15 cellular contexts compared by ENCODE assay signal in the genomic region with DNA sequence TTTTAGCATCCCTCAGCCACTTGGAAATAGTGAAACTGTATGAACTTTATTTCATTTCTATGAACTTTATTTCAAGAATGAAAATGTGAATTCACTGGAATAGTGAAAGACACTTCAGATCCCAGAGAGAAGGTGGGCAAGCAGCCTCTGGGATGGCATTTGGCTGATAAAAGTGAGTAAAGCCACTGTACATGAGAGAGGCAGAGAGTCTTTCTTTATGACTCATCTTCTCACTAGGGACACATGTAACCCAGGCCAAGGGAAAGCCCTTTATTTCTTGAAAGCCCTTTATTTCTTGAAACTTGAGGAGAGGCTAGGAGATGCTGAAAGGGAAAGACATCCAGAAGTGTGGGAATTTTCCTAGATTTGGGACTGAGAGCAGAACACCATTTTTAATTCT.
DNase-seq lines count a peak whose midpoint lies in the region; ATAC-seq and TF ChIP-seq lines count a peak whose summit lies in the region.
"Had no signal": no experiment of that assay in that cellular context is flagged by ENCODE, and none has a peak within 500 bp of the region (broad histone marks: within the 10 kb centered on the region; RNA-seq: fewer than 3 reads in every experiment).

No MANE protein-coding gene starts in this region.

- H3K79me2 ChIP-seq in PC-3 (ENCODE audit: low read length): no peaks in the 10 kb centered on the region

- H3K27ac ChIP-seq in PC-3 (ENCODE audit: low read length): peak overlapping the region; percentile 53
- H3K27ac ChIP-seq: heart right ventricle, testis had no signal

- no peak overlapping the region for H3K27ac Mint-ChIP-seq in stimulated activated naive B cell treated with anti-CD40 and anti-IgM and Interleukin-4, amounts not matched to agents 10 μg/mL and 1 μg/mL and 100 μg/mL, for 72 hours
- H3K27ac Mint-ChIP-seq in activated naive CD8-positive, alpha-beta T cell treated with anti-CD3 and anti-CD28 coated beads, Interleukin-2, amount 50 U/mL, for 24 hours: no peak overlapping the region
- H3K27ac Mint-ChIP-seq: activated CD8-positive, alpha-beta T cell treated with anti-CD3 and anti-CD28 coated beads, Interleukin-2, amount 10 ng/mL, durations not matched to agents 7 days and 5 days; CD4-positive, alpha-beta memory T cell; T-helper 2 cell treated with Interferon-gamma antibody and Interleukin-4, amounts not matched to agents 5 μg/mL and 100 μg/mL, for 36 hours had no signal

- H3K4me2 ChIP-seq in PC-3 (ENCODE audit: low read length): no peak overlapping the region

- H3K27me3 ChIP-seq in PC-3 (ENCODE audit: low read length): no peaks in the 10 kb centered on the region
- H3K27me3 ChIP-seq: heart right ventricle, testis had no signal

- H3K4me1 ChIP-seq in PC-3 (ENCODE audit: insufficient read depth, low read length): no peaks in the 10 kb centered on the region
- H3K4me1 ChIP-seq: heart right ventricle, testis had no signal

- H3K36me3 ChIP-seq in PC-3 (ENCODE audit: low read depth, low read length): no peaks in the 10 kb centered on the region
- H3K36me3 ChIP-seq: heart right ventricle had no signal

- no peak overlapping the region for H3K4me3 Mint-ChIP-seq in stimulated activated naive B cell treated with anti-CD40 and anti-IgM and Interleukin-4, amounts not matched to agents 10 μg/mL and 1 μg/mL and 100 μg/mL, for 72 hours
- H3K4me3 Mint-ChIP-seq in activated naive CD8-positive, alpha-beta T cell treated with anti-CD3 and anti-CD28 coated beads, Interleukin-2, amount 50 U/mL, for 24 hours: no peak overlapping the region
- H3K4me3 Mint-ChIP-seq: activated CD8-positive, alpha-beta T cell treated with anti-CD3 and anti-CD28 coated beads, Interleukin-2, amount 10 ng/mL, durations not matched to agents 7 days and 5 days; CD4-positive, alpha-beta memory T cell; T-helper 2 cell treated with Interferon-gamma antibody and Interleukin-4, amounts not matched to agents 5 μg/mL and 100 μg/mL, for 36 hours had no signal

- no peaks in the 10 kb centered on the region for H3K27me3 Mint-ChIP-seq in stimulated activated naive B cell treated with anti-CD40 and anti-IgM and Interleukin-4, amounts not matched to agents 10 μg/mL and 1 μg/mL and 100 μg/mL, for 72 hours
- H3K27me3 Mint-ChIP-seq in activated naive CD8-positive, alpha-beta T cell treated with anti-CD3 and anti-CD28 coated beads, Interleukin-2, amount 50 U/mL, for 24 hours: peaks cover 2% of the 10 kb centered on the region
- H3K27me3 Mint-ChIP-seq: CD4-positive, alpha-beta memory T cell had no signal

- H3K9me3 ChIP-seq in PC-3 (ENCODE audit: low read length): no peaks in the 10 kb centered on the region
- H3K9me3 ChIP-seq: testis had no signal

- H3F3A ChIP-seq in PC-3 (ENCODE audit: low read length, unreplicated experiment): no peaks in the 10 kb centered on the region

- intact Hi-C loops in PC-3 (cut with micrococcal nuclease): no loop called here

- ATAC-seq in GM18907 (IDR thresholded peaks at IDR 0.05; ENCODE audit: unreplicated experiment) (peak; percentile 80), HG02884 (IDR thresholded peaks at IDR 0.05; ENCODE audit: unreplicated experiment) (peak; percentile 78), PC-3 (no peak), GM21360 (IDR thresholded peaks at IDR 0.05; ENCODE audit: unreplicated experiment) (no peak), HG03175 (IDR thresholded peaks at IDR 0.05; ENCODE audit: unreplicated experiment) (no peak)
- peak; percentile 23 to 58 for ATAC-seq in stimulated activated naive B cell treated with anti-CD40 and anti-IgM and Interleukin-4, amounts not matched to agents 10 μg/mL and 1 μg/mL and 100 μg/mL, for 72 hours (replicated peaks)
- ATAC-seq in activated naive CD8-positive, alpha-beta T cell treated with anti-CD3 and anti-CD28 coated beads, Interleukin-2, amount 50 U/mL, for 24 hours: no peak
- ATAC-seq: activated CD8-positive, alpha-beta T cell treated with anti-CD3 and anti-CD28 coated beads, Interleukin-2, amount 10 ng/mL, durations not matched to agents 7 days and 5 days; heart right ventricle had no signal

- BruUV-seq in PC-3 (replicated peaks; lab: Mats Ljungman, UMichigan): no TSS peak

- peaks cover 13 to 23% of the 10 kb centered on the region in 2 donors for H3K9me3 Mint-ChIP-seq in stimulated activated naive B cell treated with anti-CD40 and anti-IgM and Interleukin-4, amounts not matched to agents 10 μg/mL and 1 μg/mL and 100 μg/mL, for 72 hours
- peaks cover 25% of the 10 kb centered on the region for H3K9me3 Mint-ChIP-seq in activated naive CD8-positive, alpha-beta T cell treated with anti-CD3 and anti-CD28 coated beads, Interleukin-2, amount 50 U/mL, for 24 hours

- CTCF ChIA-PET in PC-3 (lab: Charles Lee): no interaction called here

- no peaks in the 10 kb centered on the region for H3K36me3 Mint-ChIP-seq in stimulated activated naive B cell treated with anti-CD40 and anti-IgM and Interleukin-4, amounts not matched to agents 10 μg/mL and 1 μg/mL and 100 μg/mL, for 72 hours
- peaks cover under 1% of the 10 kb centered on the region for H3K36me3 Mint-ChIP-seq in activated naive CD8-positive, alpha-beta T cell treated with anti-CD3 and anti-CD28 coated beads, Interleukin-2, amount 50 U/mL, for 24 hours (ENCODE audit: low read depth)
- H3K36me3 Mint-ChIP-seq: CD4-positive, alpha-beta memory T cell had no signal

- H3K4me1 Mint-ChIP-seq in stimulated activated naive B cell treated with anti-CD40 and anti-IgM and Interleukin-4, amounts not matched to agents 10 μg/mL and 1 μg/mL and 100 μg/mL, for 72 hours: no peaks in the 10 kb centered on the region
- no peaks in the 10 kb centered on the region for H3K4me1 Mint-ChIP-seq in activated naive CD8-positive, alpha-beta T cell treated with anti-CD3 and anti-CD28 coated beads, Interleukin-2, amount 50 U/mL, for 24 hours
- H3K4me1 Mint-ChIP-seq: CD4-positive, alpha-beta memory T cell had no signal

- no peak overlapping the region for H3K9ac ChIP-seq in PC-3 (ENCODE audit: low read length)

- no peaks in the 10 kb centered on the region for H3K9me2 ChIP-seq in PC-3 (replicated peaks; ENCODE audit: low read length)

- H2AFZ ChIP-seq in PC-3 (ENCODE audit: low read length): no peak overlapping the region

- peak; percentile 12 for DNase-seq in PC-3
- DNase-seq in stimulated activated naive B cell treated with anti-CD40 and anti-IgM and Interleukin-4, amounts not matched to agents 10 μg/mL and 1 μg/mL and 100 μg/mL, for 72 hours: no peak
- no peak for DNase-seq in activated naive CD8-positive, alpha-beta T cell treated with anti-CD3 and anti-CD28 coated beads, Interleukin-2, amount 50 U/mL, for 24 hours
- DNase-seq: activated CD8-positive, alpha-beta T cell treated with anti-CD3 and anti-CD28 coated beads, Interleukin-2, amount 10 ng/mL, durations not matched to agents 7 days and 5 days; activated gamma-delta T cell treated with Interleukin-2 at 50 U/mL for 16 hours; CD4-positive, alpha-beta memory T cell; heart right ventricle; NCI-H1417; NCI-H510A; testis had no signal

- TF ChIP-seq CTCF in PC-3 (conservative IDR thresholded peaks at IDR 0.05; ENCODE audit: low read depth, low read length): no peak

- POLR2A ChIA-PET in PC-3 (lab: Charles Lee; ENCODE audit: unreplicated experiment): no interaction called here

- H3K4me3 ChIP-seq in PC-3 (ENCODE audit: low read length): no peak overlapping the region
- H3K4me3 ChIP-seq: heart right ventricle, testis had no signal

- H4K20me1 ChIP-seq in PC-3 (ENCODE audit: low read length): no peaks in the 10 kb centered on the region

Comparison
In these comparisons a context has a peak if more than half of its experiments do, and no peak if none do; other contexts are left out.
1. ATAC-seq: peak in GM18907 (single experiment), HG02884 (single experiment) and stimulated activated naive B cell treated with anti-CD40 and anti-IgM and Interleukin-4, amounts not matched to agents 10 μg/mL and 1 μg/mL and 100 μg/mL, for 72 hours (2 of 2); none in PC-3 (single experiment), GM21360 (single experiment), activated naive CD8-positive, alpha-beta T cell treated with anti-CD3 and anti-CD28 coated beads, Interleukin-2, amount 50 U/mL, for 24 hours (single experiment) and HG03175 (single experiment).